10 cellular contexts compared by ENCODE assay signal in the genomic region with DNA sequence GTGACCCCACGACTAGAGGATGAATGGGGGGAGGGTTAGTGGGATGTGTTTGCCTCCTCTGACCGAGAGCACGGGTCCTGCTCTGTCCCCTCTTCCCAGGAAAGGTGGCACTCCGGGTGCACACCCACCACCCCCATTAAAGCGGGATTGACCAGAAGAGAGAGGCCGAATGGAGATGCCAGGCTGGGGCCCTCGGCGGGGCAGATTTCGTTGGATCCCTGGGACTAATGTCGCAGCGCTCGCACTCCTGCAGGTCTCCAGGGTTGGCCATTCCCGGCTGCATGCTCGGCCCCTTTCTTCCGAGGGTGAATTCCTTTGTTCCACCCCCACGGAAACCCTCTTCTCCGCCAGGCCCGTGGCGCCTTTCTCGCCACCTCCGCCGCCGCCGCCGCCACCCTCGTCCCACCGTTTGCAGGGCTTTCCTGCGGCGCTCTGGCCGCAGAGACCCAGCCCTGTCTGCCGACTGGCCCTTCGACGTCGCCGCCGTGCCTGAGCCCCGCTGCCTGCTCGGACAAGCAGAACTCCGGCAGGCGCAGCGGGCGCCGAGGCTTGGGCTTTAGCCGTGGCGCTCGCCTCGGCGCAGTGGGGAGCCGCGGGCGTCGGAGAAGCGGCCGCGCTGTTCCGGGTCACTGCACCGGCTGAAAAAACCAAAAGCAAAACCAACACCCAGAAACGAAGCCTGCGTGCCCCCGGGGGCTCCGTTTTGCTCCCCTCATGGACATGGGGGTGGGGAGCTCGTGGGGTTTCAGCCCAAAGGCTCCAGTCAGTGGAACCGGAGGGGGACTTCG. TPM values are rescaled to one million over a fixed set of nuclear protein-coding genes. Genes with fewer than 3 reads are reported as not detected.
DNase-seq lines count a peak whose midpoint lies in the region; ATAC-seq, FAIRE-seq and TF ChIP-seq lines count a peak whose summit lies in the region.
"Had no signal": no experiment of that assay in that cellular context is flagged by ENCODE, and none has a peak within 500 bp of the region (broad histone marks: within the 10 kb centered on the region; RNA-seq: fewer than 3 reads in every experiment).

No MANE protein-coding gene starts in this region.

- H3K4me1 ChIP-seq in heart left ventricle = peaks cover 0 to 33% (median 12%) of the 10 kb centered on the region in 12 donors
- no peaks in the 10 kb centered on the region for H3K4me1 ChIP-seq in GM12878 (ENCODE audit: control insufficient read depth, insufficient read depth, low read length)
- peaks cover 11% of the 10 kb centered on the region for H3K4me1 ChIP-seq in mucosa of descending colon (ENCODE audit: low read depth)
- H3K4me1 ChIP-seq in upper lobe of right lung = peaks cover 10% of the 10 kb centered on the region

- no peaks in the 10 kb centered on the region for H4K20me1 ChIP-seq in GM12878 (ENCODE audit: control insufficient read depth, insufficient read depth)

- ATAC-seq in heart left ventricle = no peak
- ATAC-seq in Right ventricle myocardium inferior = no peak
- ATAC-seq in GM12878 = no peak
- ATAC-seq in mucosa of descending colon = peak; percentile 34
- no peak for ATAC-seq in upper lobe of right lung

- no peak for DNase-seq in heart left ventricle
- no peak for DNase-seq in Right ventricle myocardium inferior (ENCODE audit: missing footprints)
- DNase-seq in GM12878 (ENCODE audit: low read depth, low spot score) = no peak
- DNase-seq in mucosa of descending colon = no peak
- no peak for DNase-seq in upper lobe of right lung
- no peak for DNase-seq in RWPE1 (ENCODE audit: low spot score)
- no peak for DNase-seq in NCI-H510A (lab: John Stamatoyannopoulos, UW)
- no peak for DNase-seq in SW480 (ENCODE audit: low spot score)
- DNase-seq: DMS79 treated with DMSO at 0.1 percent for 48 hours had no signal

- no TSS peak for BruUV-seq in GM12878 (replicated peaks; lab: Mats Ljungman, UMichigan)

- RAD21 ChIA-PET in GM12878 (lab: Charles Lee; ENCODE audit: unreplicated experiment) = no interaction called here

- TF ChIP-seq POLR2A in heart left ventricle (IDR thresholded peaks at IDR 0.05) (no peak), GM12878 (IDR thresholded peaks at IDR 0.05; ENCODE audit: low read depth, low read length) (no peak)

- POLR2A ChIA-PET in GM12878 (lab: Charles Lee) = no interaction called here
- POLR2A ChIA-PET in RWPE1 (lab: Yijun Ruan, JAX; ENCODE audit: low non-redundant PET) = no interaction called here

- H3K27me3 ChIP-seq in heart left ventricle (peaks cover 54 to 100% (median 92%) of the 10 kb centered on the region in 9 donors), GM12878 (replicated peaks in 1 of 2; ENCODE audit: control insufficient read depth in 2 of 2, insufficient read depth in 2 of 2, low read length in 1 of 2) (peaks cover 30 to 41% of the 10 kb centered on the region in 2 experiments), upper lobe of right lung (peaks cover 99% of the 10 kb centered on the region)

- no peak overlapping the region; the same call in 1 of the 2 replicates for H2AFZ ChIP-seq in GM12878 (ENCODE audit: control insufficient read depth, low read depth, low read length)

- intact Hi-C loops in heart left ventricle (cut with DNase I) = no loop called here
- intact Hi-C loops in Right ventricle myocardium inferior (cut with DNase I) = no loop called here
- intact Hi-C loops in GM12878 (cut with micrococcal nuclease; ENCODE audit: unreplicated experiment) = no loop called here
- intact Hi-C loops in mucosa of descending colon (cut with DNase I, micrococcal nuclease) = no loop called here
- intact Hi-C loops in upper lobe of right lung (cut with DNase I) = no loop called here

- no peaks in the 10 kb centered on the region for H3K79me2 ChIP-seq in GM12878 (ENCODE audit: control insufficient read depth, insufficient read depth, low read length)

- TF ChIP-seq RAD21 in GM12878 (IDR thresholded peaks at IDR 0.05; ENCODE audit: insufficient read depth, low read depth, low read length) = no peak

- TF ChIP-seq EP300 in GM12878 (IDR thresholded peaks at IDR 0.05; ENCODE audit: borderline replicate concordance in 1 of 2, control insufficient read depth in 1 of 2, low read depth in 2 of 2, low read length in 2 of 2) = no peak

- no peaks in the 10 kb centered on the region for H3K36me3 ChIP-seq in heart left ventricle
- H3K36me3 ChIP-seq in GM12878 (ENCODE audit: control insufficient read depth in 2 of 2, insufficient read depth in 2 of 2, low read length in 1 of 2) = no peaks in the 10 kb centered on the region
- no peaks in the 10 kb centered on the region for H3K36me3 ChIP-seq in mucosa of descending colon (ENCODE audit: low read depth)
- H3K36me3 ChIP-seq in upper lobe of right lung = no peaks in the 10 kb centered on the region

- in situ Hi-C loops in GM12878 (cut with MboI) = no loop called here

- peak overlapping the region; percentile 55; the same call in 1 of the 2 replicates for H3K4me2 ChIP-seq in GM12878 (ENCODE audit: control insufficient read depth, insufficient read depth)

- H3K27ac ChIP-seq in heart left ventricle (no peak overlapping the region), GM12878 (ENCODE audit: control insufficient read depth, insufficient read depth) (no peak overlapping the region), upper lobe of right lung (no peak overlapping the region), RWPE1 (no peak overlapping the region)

- no peak overlapping the region for H3K9ac ChIP-seq in GM12878 (ENCODE audit: control insufficient read depth, insufficient read depth, low read length)

- FAIRE-seq in GM12878 (lab: Jason Lieb, UNC) = no peak
- FAIRE-seq: RCC 7860 had no signal

- TF ChIP-seq CTCF in heart left ventricle (IDR thresholded peaks at IDR 0.05) (no peak), GM12878 (IDR thresholded peaks at IDR 0.05 in 2 of 3, conservative IDR thresholded peaks at IDR 0.05 in 1 of 3; ENCODE audit: control insufficient read depth in 2 of 3, extremely low read depth in 1 of 3, insufficient read depth in 1 of 3, low read depth in 3 of 3, low read length in 3 of 3) (no peak), mucosa of descending colon (IDR thresholded peaks at IDR 0.05) (no peak), upper lobe of right lung (IDR thresholded peaks at IDR 0.05) (no peak), RWPE1 (conservative IDR thresholded peaks at IDR 0.05; ENCODE audit: low read depth) (no peak)

- WGBS in heart left ventricle, 4 donors = 9 to 24% (median 15%) methylated on average over 32 to 64 of the region's 64 CpGs
- WGBS in GM12878 (ENCODE audit: insufficient coverage, insufficient replicate concordance, low lambda C conversion rate, missing lambda C conversion rate) = 9% methylated on average over 58 of the region's 64 CpGs

- CTCF ChIA-PET in GM12878 (lab: Yijun Ruan, JAX) (no interaction called here), RWPE1 (lab: Yijun Ruan, JAX) (no interaction called here)

- H3K9me3 ChIP-seq in heart left ventricle = no peaks in the 10 kb centered on the region
- H3K9me3 ChIP-seq in GM12878 (replicated peaks; ENCODE audit: control insufficient read depth, insufficient read depth, low read length) = no peaks in the 10 kb centered on the region
- no peaks in the 10 kb centered on the region for H3K9me3 ChIP-seq in mucosa of descending colon
- H3K9me3 ChIP-seq in upper lobe of right lung = no peaks in the 10 kb centered on the region

- H3K4me3 ChIP-seq in heart left ventricle (peak overlapping the region in 11 of 12 donors; percentile 17 to 54 (median 37)), GM12878 (0 out of 2 replicates have a peak overlapping the region, but pooled peaks have one; percentile 23), mucosa of descending colon (no peak overlapping the region), upper lobe of right lung (peak overlapping the region; percentile 46)

- SMC1A ChIA-PET in GM12878 (lab: Charles Lee; ENCODE audit: uncharacterized antibody, unreplicated experiment) = no interaction called here

TF ChIP-seq in GM12878, 131 proteins besides CTCF, POLR2A, EP300 and RAD21:
- TF ChIP-seq SUZ12 (IDR thresholded peaks at IDR 0.05; ENCODE audit: unreplicated experiment) = peak; percentile 81
- TF ChIP-seq ZNF622 (IDR thresholded peaks at IDR 0.05) = no peak

RNA-seq across cellular contexts. Expression of gene LMX1B, which starts 11.8 kb away (rescaled TPM):
- total RNA-seq in heart left ventricle (1 to 10 TPM in 1 of 9 donors, under 1 TPM in 8; 0.19 to 1.1 (median 0.47) TPM), Right ventricle myocardium inferior (1.2 TPM), GM12878 (2014; rRNA removed) (not detected in 2 replicates), GM12878 (2014; rRNA removed; fragmentation: Illumina TruSeq; extraction: Trizol) (not detected in 2 replicates), GM12878 (2021) (0.03 TPM in 1 of 2 replicates, not detected in the other), mucosa of descending colon (under 1 TPM in 2 of 3 donors, not detected in 1; 0.14 to 0.51 TPM), upper lobe of right lung (0.14 TPM)
- polyA plus RNA-seq in heart left ventricle (under 1 TPM; 0.15 to 0.32 TPM), GM12878 (2011; rRNA removed) (not detected in 2 replicates), GM12878 (2014; fragmentation: Illumina TruSeq; extraction: Trizol) (not detected in 2 replicates), GM12878 (2014; fragmentation: Nextera tagmentation; extraction: Ambion mirVana) (not detected), GM12878 (2014; rRNA removed) (not detected in 2 replicates), GM12878 (2016; fragmentation: Nextera tagmentation; extraction: Ambion mirVana) (not detected)
- total RNA-seq in GM12878 (2013; cell fraction: nucleolus; rRNA removed) = not detected in 2 replicates
- not detected for polyA plus RNA-seq in GM12878 (2011; ENCODE audit: low read depth)
- not detected in 2 replicates for polyA plus RNA-seq in GM12878 (2011; cell fraction: cytosol; rRNA removed)
- polyA plus RNA-seq in GM12878 (2011; cell fraction: nucleus; rRNA removed) = not detected in 2 replicates
- not detected in 2 replicates for polyA plus RNA-seq in GM12878 (2012)
- not detected in 2 replicates for polyA minus RNA-seq in GM12878 (2011; rRNA and poly(A)+ RNA removed)
- polyA minus RNA-seq in GM12878 (2011; cell fraction: cytosol; rRNA and poly(A)+ RNA removed) = not detected in 2 replicates
- not detected in 2 replicates for polyA minus RNA-seq in GM12878 (2011; cell fraction: nucleus; rRNA and poly(A)+ RNA removed)
